ENCODE assay signal across 22 cellular contexts in the genomic region with DNA sequence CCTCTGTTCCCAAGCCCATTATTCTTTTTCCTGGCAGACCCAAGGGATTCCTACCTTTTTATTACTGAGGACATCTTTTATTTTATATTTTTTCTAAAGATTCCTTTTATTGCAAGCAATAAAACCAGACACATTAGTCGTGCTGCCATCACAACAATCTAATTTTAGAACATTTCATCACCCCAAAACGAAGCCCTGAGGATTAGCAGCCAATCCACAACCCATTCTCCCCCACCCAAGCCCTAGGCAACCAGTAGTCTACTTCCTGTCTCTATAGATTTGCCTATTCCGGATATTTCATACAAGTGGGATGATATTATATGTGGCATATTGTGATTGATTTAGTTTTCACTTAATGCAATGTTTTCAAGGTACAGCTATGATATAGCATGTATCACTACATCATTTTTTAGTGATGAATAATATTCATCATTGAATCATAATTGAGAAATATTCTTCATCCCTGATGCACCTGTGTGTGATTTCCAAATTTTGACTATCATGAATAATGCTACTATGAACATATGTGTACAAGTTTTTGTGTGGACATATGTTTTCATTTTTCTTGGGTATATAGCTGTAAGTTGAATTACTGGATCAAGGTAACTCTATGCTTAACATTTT.
"Had no signal": no experiment of that assay in that cellular context is flagged by ENCODE, and none has a peak within 500 bp of the region (broad histone marks: within the 10 kb centered on the region; RNA-seq: fewer than 3 reads in every experiment).

No MANE protein-coding gene starts in this region.

- H3K27ac Mint-ChIP-seq: activated CD8-positive, alpha-beta T cell treated with anti-CD3 and anti-CD28 coated beads for 36 hours; activated naive CD8-positive, alpha-beta T cell treated with anti-CD3 and anti-CD28 coated beads, Interleukin-2, amount 10 ng/mL, durations not matched to agents 7 days and 5 days; endodermal cell; natural killer cell treated with Interleukin-12 subunit alpha and Interleukin-12 subunit beta and Interleukin-15 and Interleukin-18, amount 100 ng/mL, for 72 hours; stimulated activated effector memory CD8-positive, alpha-beta T cell treated with anti-CD3 and anti-CD28 coated beads, Interleukin-12 subunit alpha, Interleukin-12 subunit beta, amount 100 ng/mL, for 72 hours; WTC11 had no signal

- H3K36me3 ChIP-seq: gastroesophageal sphincter, heart left ventricle, neutrophil, right lobe of liver, thoracic aorta, upper lobe of right lung had no signal

- H3K4me3 ChIP-seq: gastroesophageal sphincter, heart left ventricle, right lobe of liver, thoracic aorta, upper lobe of right lung had no signal

- H3K4me3 Mint-ChIP-seq: activated CD8-positive, alpha-beta T cell treated with anti-CD3 and anti-CD28 coated beads for 36 hours; activated naive CD8-positive, alpha-beta T cell treated with anti-CD3 and anti-CD28 coated beads, Interleukin-2, amount 10 ng/mL, durations not matched to agents 7 days and 5 days; endodermal cell; natural killer cell treated with Interleukin-12 subunit alpha and Interleukin-12 subunit beta and Interleukin-15 and Interleukin-18, amount 100 ng/mL, for 72 hours; stimulated activated effector memory CD8-positive, alpha-beta T cell treated with anti-CD3 and anti-CD28 coated beads, Interleukin-12 subunit alpha, Interleukin-12 subunit beta, amount 100 ng/mL, for 72 hours; WTC11 had no signal

- H3K27me3 Mint-ChIP-seq: activated CD8-positive, alpha-beta T cell treated with anti-CD3 and anti-CD28 coated beads for 36 hours; activated naive CD8-positive, alpha-beta T cell treated with anti-CD3 and anti-CD28 coated beads, Interleukin-2, amount 10 ng/mL, durations not matched to agents 7 days and 5 days; natural killer cell treated with Interleukin-12 subunit alpha and Interleukin-12 subunit beta and Interleukin-15 and Interleukin-18, amount 100 ng/mL, for 72 hours had no signal

- H3K4me1 Mint-ChIP-seq: WTC11 had no signal

- H3K36me3 Mint-ChIP-seq: natural killer cell treated with Interleukin-12 subunit alpha and Interleukin-12 subunit beta and Interleukin-15 and Interleukin-18, amount 100 ng/mL, for 72 hours had no signal

- H3K9me3 Mint-ChIP-seq: stimulated activated effector memory CD8-positive, alpha-beta T cell treated with anti-CD3 and anti-CD28 coated beads, Interleukin-12 subunit alpha, Interleukin-12 subunit beta, amount 100 ng/mL, for 72 hours had no signal

- H3K27me3 ChIP-seq: gastroesophageal sphincter, heart left ventricle, neutrophil, right lobe of liver, upper lobe of right lung had no signal

- ATAC-seq: gastroesophageal sphincter; natural killer cell treated with Interleukin-12 subunit alpha and Interleukin-12 subunit beta and Interleukin-15 and Interleukin-18, amount 100 ng/mL, for 72 hours; stimulated activated effector memory CD8-positive, alpha-beta T cell treated with anti-CD3 and anti-CD28 coated beads, Interleukin-12 subunit alpha, Interleukin-12 subunit beta, amount 100 ng/mL, for 72 hours; upper lobe of right lung; WTC11 had no signal

- FAIRE-seq: colon, TTC549 had no signal

- DNase-seq: activated CD4-positive, alpha-beta T cell treated with anti-CD3 and anti-CD28 coated beads for 48 hours; activated CD8-positive, alpha-beta T cell treated with anti-CD3 and anti-CD28 coated beads for 36 hours; activated naive CD4-positive, alpha-beta T cell treated with Interleukin-2 at 50 U/mL for 16 hours; activated naive CD8-positive, alpha-beta T cell treated with anti-CD3 and anti-CD28 coated beads, Interleukin-2, amount 10 ng/mL, durations not matched to agents 7 days and 5 days; activated T-cell treated with anti-CD3 and anti-CD28 coated beads, Interleukin-2, amount 50 U/mL, for 1 hour; amygdala; central memory CD4-positive, alpha-beta T cell; endodermal cell; erythroblast; heart left ventricle; kidney glomerular epithelial cell; right lobe of liver; stimulated activated CD4-positive, alpha-beta T cell treated with anti-CD3 and anti-CD28 coated beads, Interleukin-4, amount 100 ng/mL, for 24 hours; upper lobe of right lung had no signal
